20 cellular contexts compared by ENCODE assay signal in the genomic region with DNA sequence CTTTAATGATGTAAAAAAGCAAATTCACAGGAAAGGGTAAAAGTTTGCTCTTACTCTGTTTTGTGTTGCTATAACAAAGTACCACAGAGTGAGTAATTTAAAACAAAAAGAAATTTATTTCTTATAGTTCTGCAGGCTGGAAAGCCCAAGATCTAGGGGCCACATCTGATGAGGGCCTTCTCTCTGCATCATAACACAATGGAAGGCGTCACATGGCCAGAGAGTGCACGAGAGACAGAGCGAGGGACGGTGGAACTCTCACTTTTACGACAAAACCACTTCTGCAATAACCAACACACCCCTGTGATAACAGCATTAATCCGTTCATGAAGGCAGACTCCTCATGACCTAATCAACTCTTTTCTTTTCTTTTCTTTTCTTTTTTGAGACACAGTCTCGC. TPM values are rescaled to one million over a fixed set of nuclear protein-coding genes. Genes with fewer than 3 reads are reported as not detected.
DNase-seq lines count a peak whose midpoint lies in the region; ATAC-seq and TF ChIP-seq lines count a peak whose summit lies in the region.
"Had no signal": no experiment of that assay in that cellular context is flagged by ENCODE, and none has a peak within 500 bp of the region (broad histone marks: within the 10 kb centered on the region; RNA-seq: fewer than 3 reads in every experiment).

No MANE protein-coding gene starts in this region.

- no peak for TF ChIP-seq POLR2A in NB4 (IDR thresholded peaks at IDR 0.05; ENCODE audit: extremely low read depth, insufficient read length)

- no peak overlapping the region for H3K4me3 Mint-ChIP-seq in activated T-cell treated with anti-CD3 and anti-CD28 coated beads, Interleukin-2, amount 50 U/mL, for 4 hours
- no peak overlapping the region for H3K4me3 Mint-ChIP-seq in activated T-helper 2 cell treated with anti-CD3 and anti-CD28 coated beads, Interferon-gamma antibody, Interleukin-2, Interleukin-4, amounts not matched to agents 10 μg/mL and 5 μg/mL and 100 μg/mL, durations not matched to agents 14 hours and 24 hours and 36 hours (ENCODE audit: low read depth)
- peak overlapping the region in 6 of 10 donors; percentile 16 to 63 (median 49) for H3K4me3 Mint-ChIP-seq in naive thymus-derived CD8-positive, alpha-beta T cell
- H3K4me3 Mint-ChIP-seq: dendritic cell treated with granulocyte-macrophage colony-stimulating factor and Interleukin-4, amounts not matched to agents 40 ng/mL and 50 ng/mL, for 4 days; endodermal cell; GM23338; neural progenitor cell had no signal

- H3K27me3 Mint-ChIP-seq in activated T-cell treated with anti-CD3 and anti-CD28 coated beads, Interleukin-2, amount 50 U/mL, for 4 hours (ENCODE audit: low read depth) = no peaks in the 10 kb centered on the region
- H3K27me3 Mint-ChIP-seq in activated T-helper 2 cell treated with anti-CD3 and anti-CD28 coated beads, Interferon-gamma antibody, Interleukin-2, Interleukin-4, amounts not matched to agents 10 μg/mL and 5 μg/mL and 100 μg/mL, durations not matched to agents 14 hours and 24 hours and 36 hours (ENCODE audit: low read depth) = no peaks in the 10 kb centered on the region
- no peaks in the 10 kb centered on the region for H3K27me3 Mint-ChIP-seq in naive thymus-derived CD8-positive, alpha-beta T cell

- peaks cover 43% of the 10 kb centered on the region for H3K36me3 Mint-ChIP-seq in activated T-cell treated with anti-CD3 and anti-CD28 coated beads, Interleukin-2, amount 50 U/mL, for 4 hours (ENCODE audit: insufficient read depth)
- peaks cover 82% of the 10 kb centered on the region for H3K36me3 Mint-ChIP-seq in activated T-helper 2 cell treated with anti-CD3 and anti-CD28 coated beads, Interferon-gamma antibody, Interleukin-2, Interleukin-4, amounts not matched to agents 10 μg/mL and 5 μg/mL and 100 μg/mL, durations not matched to agents 14 hours and 24 hours and 36 hours (ENCODE audit: low read depth)
- peaks cover 0 to 68% (median 9%) of the 10 kb centered on the region in 3 donors for H3K36me3 Mint-ChIP-seq in naive thymus-derived CD8-positive, alpha-beta T cell
- H3K36me3 Mint-ChIP-seq: neural progenitor cell had no signal

- H3K4me3 ChIP-seq in NB4 (ENCODE audit: low read depth, low read length) = no peak overlapping the region
- H3K4me3 ChIP-seq: GM23338, neural progenitor cell, skin epidermis, thoracic aorta had no signal

- H3K4me1 Mint-ChIP-seq in activated T-cell treated with anti-CD3 and anti-CD28 coated beads, Interleukin-2, amount 50 U/mL, for 4 hours (ENCODE audit: low read depth) = peaks cover 79% of the 10 kb centered on the region
- peaks cover 70% of the 10 kb centered on the region for H3K4me1 Mint-ChIP-seq in activated T-helper 2 cell treated with anti-CD3 and anti-CD28 coated beads, Interferon-gamma antibody, Interleukin-2, Interleukin-4, amounts not matched to agents 10 μg/mL and 5 μg/mL and 100 μg/mL, durations not matched to agents 14 hours and 24 hours and 36 hours (ENCODE audit: low read depth)
- peaks cover 44 to 87% (median 83%) of the 10 kb centered on the region in 4 donors for H3K4me1 Mint-ChIP-seq in naive thymus-derived CD8-positive, alpha-beta T cell

- H3K27ac Mint-ChIP-seq in activated T-helper 2 cell treated with anti-CD3 and anti-CD28 coated beads, Interferon-gamma antibody, Interleukin-2, Interleukin-4, amounts not matched to agents 10 μg/mL and 5 μg/mL and 100 μg/mL, durations not matched to agents 14 hours and 24 hours and 36 hours = peak overlapping the region; percentile 83
- peak overlapping the region; percentile 75 to 95 (median 90) for H3K27ac Mint-ChIP-seq in naive thymus-derived CD8-positive, alpha-beta T cell
- H3K27ac Mint-ChIP-seq: dendritic cell treated with granulocyte-macrophage colony-stimulating factor and Interleukin-4, amounts not matched to agents 40 ng/mL and 50 ng/mL, for 4 days; endodermal cell; GM23338; neural progenitor cell had no signal

- peak; percentile 46 to 52 for ATAC-seq in activated T-cell treated with anti-CD3 and anti-CD28 coated beads, Interleukin-2, amount 50 U/mL, for 4 hours
- no peak for ATAC-seq in naive thymus-derived CD8-positive, alpha-beta T cell
- ATAC-seq: GM23338, left colon had no signal

- TF ChIP-seq CTCF in NB4 (IDR thresholded peaks at IDR 0.05; ENCODE audit: low read depth, low read length) = no peak

- intact Hi-C loops in activated T-helper 2 cell treated with anti-CD3 and anti-CD28 coated beads, Interferon-gamma antibody, Interleukin-2, Interleukin-4, amounts not matched to agents 10 μg/mL and 5 μg/mL and 100 μg/mL, durations not matched to agents 14 hours and 24 hours and 36 hours (cut with micrococcal nuclease) = no loop called here

- POLR2A ChIA-PET in naive thymus-derived CD8-positive, alpha-beta T cell (lab: Charles Lee) = interaction anchor here (1.1 to 6.1 kb wide), 3 partner anchors 16 to 127 kb away, joined by 3 to 48 read pairs (median 44); no protein-coding TSS in a partner anchor

- no peak for DNase-seq in activated T-cell treated with anti-CD3 and anti-CD28 coated beads, Interleukin-2, amount 50 U/mL, for 4 hours
- DNase-seq in activated T-cell treated with anti-CD3 and anti-CD28 coated beads, Interleukin-2, amount 50 U/mL, for 48 hours = no peak
- peak; percentile 48 for DNase-seq in NB4 (ENCODE audit: low read depth)
- DNase-seq in activated T-helper 2 cell treated with anti-CD3 and anti-CD28 coated beads, Interferon-gamma antibody, Interleukin-2, Interleukin-4, amounts not matched to agents 10 μg/mL and 5 μg/mL and 100 μg/mL, durations not matched to agents 14 hours and 24 hours and 36 hours (ENCODE audit: low spot score) = no peak
- no peak for DNase-seq in naive thymus-derived CD8-positive, alpha-beta T cell
- no peak for DNase-seq in ureter (ENCODE audit: low spot score)
- DNase-seq in DMS79 treated with DMSO at 0.1 percent for 48 hours (lab: John Stamatoyannopoulos, UW) = no peak
- DNase-seq: activated CD8-positive, alpha-beta memory T cell treated with anti-CD3 and anti-CD28 coated beads for 24 hours; endodermal cell; immature natural killer cell; Kasumi-1; left colon; NCI-H146; SIG-M5 had no signal

- no peaks in the 10 kb centered on the region for H3K9me3 Mint-ChIP-seq in activated T-cell treated with anti-CD3 and anti-CD28 coated beads, Interleukin-2, amount 50 U/mL, for 4 hours
- H3K9me3 Mint-ChIP-seq in activated T-helper 2 cell treated with anti-CD3 and anti-CD28 coated beads, Interferon-gamma antibody, Interleukin-2, Interleukin-4, amounts not matched to agents 10 μg/mL and 5 μg/mL and 100 μg/mL, durations not matched to agents 14 hours and 24 hours and 36 hours = no peaks in the 10 kb centered on the region
- no peaks in the 10 kb centered on the region for H3K9me3 Mint-ChIP-seq in naive thymus-derived CD8-positive, alpha-beta T cell
- H3K9me3 Mint-ChIP-seq: dendritic cell treated with granulocyte-macrophage colony-stimulating factor and Interleukin-4, amounts not matched to agents 40 ng/mL and 50 ng/mL, for 4 days; endodermal cell; GM23338; immature natural killer cell; neural progenitor cell had no signal

RNA-seq across cellular contexts. Expression of a gene that starts 31.1 kb away (rescaled TPM):
- total RNA-seq in activated T-cell treated with anti-CD3 and anti-CD28 coated beads, Interleukin-2, amount 50 U/mL, for 4 hours = 100 to 1,000 TPM; 638 to 711 (median 642) TPM
- total RNA-seq in activated T-helper 2 cell treated with anti-CD3 and anti-CD28 coated beads, Interferon-gamma antibody, Interleukin-2, Interleukin-4, amounts not matched to agents 10 μg/mL and 5 μg/mL and 100 μg/mL, durations not matched to agents 14 hours and 24 hours and 36 hours = 308 and 327 TPM in 2 replicates
- total RNA-seq in naive thymus-derived CD8-positive, alpha-beta T cell = 100 to 1,000 TPM; 384 to 405 TPM
- 100 to 1,000 TPM; 150 to 199 (median 153) TPM for polyA plus RNA-seq in naive thymus-derived CD8-positive, alpha-beta T cell
- total RNA-seq in ureter = 4.2 TPM
- total RNA-seq: NCI-H460 had no signal
- polyA plus RNA-seq: GM23338 had no signal

RNA-seq across cellular contexts. Expression of a gene that starts 50.6 kb away (rescaled TPM):
- 1 to 10 TPM; 3.8 to 6.1 (median 5.5) TPM for total RNA-seq in activated T-cell treated with anti-CD3 and anti-CD28 coated beads, Interleukin-2, amount 50 U/mL, for 4 hours
- total RNA-seq in activated T-helper 2 cell treated with anti-CD3 and anti-CD28 coated beads, Interferon-gamma antibody, Interleukin-2, Interleukin-4, amounts not matched to agents 10 μg/mL and 5 μg/mL and 100 μg/mL, durations not matched to agents 14 hours and 24 hours and 36 hours = 2.1 and 2.2 TPM in 2 replicates
- total RNA-seq in naive thymus-derived CD8-positive, alpha-beta T cell = 10 to 100 TPM; 13.6 to 14.9 TPM
- polyA plus RNA-seq in naive thymus-derived CD8-positive, alpha-beta T cell = 1 to 10 TPM in 2 of 3 donors, under 1 TPM in 1; 0.90 to 3.4 (median 1.0) TPM
- 32.3 TPM for total RNA-seq in ureter
- total RNA-seq: NCI-H460 had no signal

Comparison
In these comparisons a context has a peak if more than half of its experiments do, and no peak if none do; other contexts are left out.
1. ATAC-seq: peak in activated T-cell treated with anti-CD3 and anti-CD28 coated beads, Interleukin-2, amount 50 U/mL, for 4 hours (2 of 2); none in naive thymus-derived CD8-positive, alpha-beta T cell (0 of 2).
2. H3K4me3 Mint-ChIP-seq: peak in naive thymus-derived CD8-positive, alpha-beta T cell (6 of 10); none in activated T-cell treated with anti-CD3 and anti-CD28 coated beads, Interleukin-2, amount 50 U/mL, for 4 hours (single experiment) and activated T-helper 2 cell treated with anti-CD3 and anti-CD28 coated beads, Interferon-gamma antibody, Interleukin-2, Interleukin-4, amounts not matched to agents 10 μg/mL and 5 μg/mL and 100 μg/mL, durations not matched to agents 14 hours and 24 hours and 36 hours (single experiment).
3. RNA of a gene that starts 31.1 kb away (total RNA-seq): 638 to 711 TPM in activated T-cell treated with anti-CD3 and anti-CD28 coated beads, Interleukin-2, amount 50 U/mL, for 4 hours, 384 to 405 TPM in naive thymus-derived CD8-positive, alpha-beta T cell and 308 to 327 TPM in activated T-helper 2 cell treated with anti-CD3 and anti-CD28 coated beads, Interferon-gamma antibody, Interleukin-2, Interleukin-4, amounts not matched to agents 10 μg/mL and 5 μg/mL and 100 μg/mL, durations not matched to agents 14 hours and 24 hours and 36 hours; 4.2 TPM in ureter (single experiment); every median in the first group is over 10 times any median in the second.